In the genomic region with DNA sequence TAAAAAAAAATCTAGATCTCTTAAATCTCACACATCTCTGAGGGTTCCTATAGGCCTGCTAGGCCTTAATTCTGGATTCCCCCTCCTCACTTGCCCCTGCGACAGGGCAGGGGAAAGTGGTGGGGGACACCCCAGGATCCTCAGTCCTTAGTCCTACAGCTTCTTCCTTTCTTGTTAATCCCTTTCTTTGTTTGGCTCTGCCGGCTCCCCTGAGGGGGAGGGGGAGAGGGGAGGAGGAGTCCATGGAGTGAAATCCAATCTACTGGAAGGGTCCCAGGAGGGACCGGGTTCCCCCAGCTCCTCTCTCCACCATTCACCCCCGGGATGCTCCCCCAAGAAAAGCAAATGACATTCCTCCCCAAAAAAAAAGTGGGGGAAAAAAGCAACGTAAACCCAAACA, we compare ENCODE assay signal across 1 cellular context.
A peak's percentile ranks its signal among the peaks of the same experiment; 100 is the strongest.
TF ChIP-seq lines count a peak whose summit lies in the region.

No MANE protein-coding gene starts in this region.

TF ChIP-seq in WTC11, 78 proteins besides CTCF, POLR2A, EP300 and RAD21 (continued from another document):
- TF ChIP-seq, protein P1, sequence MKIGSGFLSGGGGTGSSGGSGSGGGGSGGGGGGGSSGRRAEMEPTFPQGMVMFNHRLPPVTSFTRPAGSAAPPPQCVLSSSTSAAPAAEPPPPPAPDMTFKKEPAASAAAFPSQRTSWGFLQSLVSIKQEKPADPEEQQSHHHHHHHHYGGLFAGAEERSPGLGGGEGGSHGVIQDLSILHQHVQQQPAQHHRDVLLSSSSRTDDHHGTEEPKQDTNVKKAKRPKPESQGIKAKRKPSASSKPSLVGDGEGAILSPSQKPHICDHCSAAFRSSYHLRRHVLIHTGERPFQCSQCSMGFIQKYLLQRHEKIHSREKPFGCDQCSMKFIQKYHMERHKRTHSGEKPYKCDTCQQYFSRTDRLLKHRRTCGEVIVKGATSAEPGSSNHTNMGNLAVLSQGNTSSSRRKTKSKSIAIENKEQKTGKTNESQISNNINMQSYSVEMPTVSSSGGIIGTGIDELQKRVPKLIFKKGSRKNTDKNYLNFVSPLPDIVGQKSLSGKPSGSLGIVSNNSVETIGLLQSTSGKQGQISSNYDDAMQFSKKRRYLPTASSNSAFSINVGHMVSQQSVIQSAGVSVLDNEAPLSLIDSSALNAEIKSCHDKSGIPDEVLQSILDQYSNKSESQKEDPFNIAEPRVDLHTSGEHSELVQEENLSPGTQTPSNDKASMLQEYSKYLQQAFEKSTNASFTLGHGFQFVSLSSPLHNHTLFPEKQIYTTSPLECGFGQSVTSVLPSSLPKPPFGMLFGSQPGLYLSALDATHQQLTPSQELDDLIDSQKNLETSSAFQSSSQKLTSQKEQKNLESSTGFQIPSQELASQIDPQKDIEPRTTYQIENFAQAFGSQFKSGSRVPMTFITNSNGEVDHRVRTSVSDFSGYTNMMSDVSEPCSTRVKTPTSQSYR (CRISPR knock-in tag; IDR thresholded peaks at IDR 0.05) = 0 out of 2 replicates have a peak, but pooled peaks have one; percentile 45
- no peak for TF ChIP-seq ELF4 (CRISPR knock-in tag; IDR thresholded peaks at IDR 0.05; ENCODE audit: low read depth)
